Comparison of ENCODE assay signal across 22 cellular contexts in genomic region chr4:118770741-118771187, GRCh38.
DNase-seq lines count a peak whose midpoint lies in the region; ATAC-seq, FAIRE-seq and TF ChIP-seq lines count a peak whose summit lies in the region.
"Had no signal": no experiment of that assay in that cellular context is flagged by ENCODE, and none has a peak within 500 bp of the region (broad histone marks: within the 10 kb centered on the region; RNA-seq: fewer than 3 reads in every experiment).

No MANE protein-coding gene starts in this region.

- H2BK120ac ChIP-seq in mesenchymal stem cell (ENCODE audit: low read depth, low read length) = no peak overlapping the region

- TF ChIP-seq POLR2A in esophagus muscularis mucosa (IDR thresholded peaks at IDR 0.05; ENCODE audit: low read depth) (no peak), HepG2 (IDR thresholded peaks at IDR 0.05; ENCODE audit: insufficient read depth in 1 of 2, low read depth in 2 of 2, low read length in 2 of 2) (no peak)

- peaks cover 3% of the 10 kb centered on the region for H3K79me1 ChIP-seq in mesenchymal stem cell (replicated peaks; ENCODE audit: low read length, poor library complexity, severe bottlenecking)

- H3K9me3 Mint-ChIP-seq in activated CD8-positive, alpha-beta T cell treated with anti-CD3 and anti-CD28 coated beads for 36 hours = no peaks in the 10 kb centered on the region
- H3K9me3 Mint-ChIP-seq: CD4-positive, CD25-positive, alpha-beta regulatory T cell; IgD-negative memory B cell had no signal

- no peak for TF ChIP-seq EP300 in esophagus muscularis mucosa (IDR thresholded peaks at IDR 0.05)
- no peak for TF ChIP-seq EP300 in HepG2 (IDR thresholded peaks at IDR 0.05; ENCODE audit: low read depth in 2 of 2, low read length in 2 of 2)
- TF ChIP-seq EP300 in HepG2 (CRISPR knock-in tag; IDR thresholded peaks at IDR 0.05; ENCODE audit: borderline replicate concordance) = no peak

- in situ Hi-C loops in HepG2 (cut with HindIII; ENCODE audit: extremely low pct_ligation_motif_present, low pct_unique_long_range_greater_than_20kb) = loop anchor here (5.0 kb wide), 1 partner anchor 122 kb away; no protein-coding TSS in a partner anchor

- H2BK5ac ChIP-seq in mesenchymal stem cell (ENCODE audit: low read depth, low read length, poor library complexity, severe bottlenecking) = no peak overlapping the region

- H2AK5ac ChIP-seq in mesenchymal stem cell (ENCODE audit: low read length, severe bottlenecking) = no peak overlapping the region

- peaks cover 6% of the 10 kb centered on the region; the same call in 1 of the 2 replicates for H4K20me1 ChIP-seq in HepG2 (ENCODE audit: insufficient read depth, low read length)

- H2AFZ ChIP-seq in mesenchymal stem cell (ENCODE audit: low read depth, low read length) (no peak overlapping the region), HepG2 (ENCODE audit: low read length) (no peak overlapping the region)

- H3K9ac ChIP-seq in mesenchymal stem cell (ENCODE audit: low read length) (peak overlapping the region; percentile 41), HepG2 (ENCODE audit: insufficient read depth, low read depth, low read length) (no peak overlapping the region)

- H3K27ac Mint-ChIP-seq in activated CD8-positive, alpha-beta T cell treated with anti-CD3 and anti-CD28 coated beads for 36 hours = no peak overlapping the region
- H3K27ac Mint-ChIP-seq: IgD-negative memory B cell had no signal

- no peaks in the 10 kb centered on the region for H3K9me3 ChIP-seq in esophagus muscularis mucosa
- no peaks in the 10 kb centered on the region for H3K9me3 ChIP-seq in mesenchymal stem cell (ENCODE audit: control insufficient read depth, low read length)
- H3K9me3 ChIP-seq in tibial artery = no peaks in the 10 kb centered on the region
- H3K9me3 ChIP-seq in HepG2 (ENCODE audit: low read length) = no peaks in the 10 kb centered on the region
- no peaks in the 10 kb centered on the region for H3K9me3 ChIP-seq in left lung
- H3K9me3 ChIP-seq: SJSA1 had no signal

- no peaks in the 10 kb centered on the region for H3K27me3 Mint-ChIP-seq in activated CD8-positive, alpha-beta T cell treated with anti-CD3 and anti-CD28 coated beads for 36 hours
- H3K27me3 Mint-ChIP-seq: CD4-positive, CD25-positive, alpha-beta regulatory T cell; IgD-negative memory B cell had no signal

- no peak overlapping the region for H3K4me3 ChIP-seq in esophagus muscularis mucosa
- no peak overlapping the region for H3K4me3 ChIP-seq in mesenchymal stem cell (ENCODE audit: insufficient read depth in 1 of 2, low read depth in 1 of 2, low read length in 2 of 2)
- H3K4me3 ChIP-seq in tibial artery = no peak overlapping the region
- H3K4me3 ChIP-seq in HepG2 (replicated peaks in 1 of 3; ENCODE audit: insufficient read depth in 1 of 3, low read depth in 2 of 3, low read length in 3 of 3) = no peak overlapping the region
- H3K4me3 ChIP-seq in left lung = no peak overlapping the region
- H3K4me3 ChIP-seq: SJSA1 had no signal

- H3K4me1 ChIP-seq in esophagus muscularis mucosa (peaks cover 59 to 79% (median 78%) of the 10 kb centered on the region in 4 donors), mesenchymal stem cell (ENCODE audit: control insufficient read depth, insufficient read depth, low read depth, low read length) (peaks cover 3% of the 10 kb centered on the region), tibial artery (peaks cover 0 to 84% (median 46%) of the 10 kb centered on the region in 4 donors), HepG2 (ENCODE audit: insufficient read depth, low read length) (no peaks in the 10 kb centered on the region), left lung (peaks cover 14 to 17% of the 10 kb centered on the region in 2 donors)

- H4K91ac ChIP-seq in mesenchymal stem cell (ENCODE audit: low read length) = no peak overlapping the region

- POLR2A ChIA-PET in activated CD8-positive, alpha-beta T cell treated with anti-CD3 and anti-CD28 coated beads for 36 hours (lab: Charles Lee) = no interaction called here
- POLR2A ChIA-PET in HepG2 (lab: Yijun Ruan, JAX) = no interaction called here

- H3K4me3 Mint-ChIP-seq in activated CD8-positive, alpha-beta T cell treated with anti-CD3 and anti-CD28 coated beads for 36 hours = no peak overlapping the region
- H3K4me3 Mint-ChIP-seq: CD4-positive, CD25-positive, alpha-beta regulatory T cell; IgD-negative memory B cell had no signal

- TF ChIP-seq CTCF in esophagus muscularis mucosa (IDR thresholded peaks at IDR 0.05) = no peak
- no peak for TF ChIP-seq CTCF in tibial artery (IDR thresholded peaks at IDR 0.05)
- no peak for TF ChIP-seq CTCF in activated CD8-positive, alpha-beta T cell treated with anti-CD3 and anti-CD28 coated beads for 36 hours (IDR thresholded peaks at IDR 0.05)
- TF ChIP-seq CTCF in HepG2 (CRISPR knock-in tag; IDR thresholded peaks at IDR 0.05) = no peak
- TF ChIP-seq CTCF in left lung (IDR thresholded peaks at IDR 0.05) = no peak

- no peak overlapping the region for H2BK12ac ChIP-seq in mesenchymal stem cell (ENCODE audit: low read length in 2 of 2)

- no peak overlapping the region for H3K18ac ChIP-seq in mesenchymal stem cell (ENCODE audit: low read depth in 1 of 2, low read length in 2 of 2)

- H3K14ac ChIP-seq in mesenchymal stem cell (ENCODE audit: low read length in 2 of 2) = no peak overlapping the region

- no peak overlapping the region for H3K23ac ChIP-seq in mesenchymal stem cell (ENCODE audit: low read length in 2 of 2)

- no peaks in the 10 kb centered on the region for H3K4me1 Mint-ChIP-seq in activated CD8-positive, alpha-beta T cell treated with anti-CD3 and anti-CD28 coated beads for 36 hours (ENCODE audit: low read depth)
- H3K4me1 Mint-ChIP-seq: IgD-negative memory B cell had no signal

- intact Hi-C loops in esophagus muscularis mucosa (cut with DNase I) (loop anchor here (2.0 kb wide), 2 partner anchors 120 to 198 kb away; no protein-coding TSS in a partner anchor), tibial artery (cut with DNase I; ENCODE audit: low total_unique reads) (loop anchor here (5.0 kb wide), 2 partner anchors 117 to 197 kb away; partner anchors contain the start of gene SYNPO2), HepG2 (cut with micrococcal nuclease; ENCODE audit: unreplicated experiment) (no loop called here), left lung (cut with DNase I) (loop anchor here in 1 of 2 donors (5.0 kb wide), 1 partner anchor 122 kb away; no protein-coding TSS in a partner anchor)
- intact Hi-C loops in activated CD8-positive, alpha-beta T cell treated with anti-CD3 and anti-CD28 coated beads for 36 hours (cut with micrococcal nuclease) = loop anchor here (10.0 kb wide), 1 partner anchor 194 kb away; no protein-coding TSS in a partner anchor

- H3K27ac ChIP-seq in esophagus muscularis mucosa (replicated peaks in 1 of 4) = peak overlapping the region; percentile 76 to 91 (median 82)
- H3K27ac ChIP-seq in mesenchymal stem cell (ENCODE audit: low read length, poor library complexity, severe bottlenecking) = no peak overlapping the region
- H3K27ac ChIP-seq in tibial artery = peak overlapping the region; percentile 78 to 81
- no peak overlapping the region for H3K27ac ChIP-seq in HepG2 (ENCODE audit: extremely low read length, insufficient read depth, low read length)
- no peak overlapping the region for H3K27ac ChIP-seq in left lung
- H3K27ac ChIP-seq: HL-60, SJSA1, WERI-Rb-1 had no signal

- CTCF ChIA-PET in activated CD8-positive, alpha-beta T cell treated with anti-CD3 and anti-CD28 coated beads for 36 hours (lab: Charles Lee) = interaction anchor here (0.8 to 2.7 kb wide), 7 partner anchors 14 to 197 kb away, joined by 3 to 35 read pairs (median 6); partner anchors contain the start of gene SYNPO2
- CTCF ChIA-PET in HepG2 (lab: Yijun Ruan, JAX; ENCODE audit: low intra/inter-chr PET ratio, low total read pairs) = interaction anchor here (4.1 kb wide), 1 partner anchor 119 kb away, joined by 20 read pairs; the partner anchor contains the start of gene SYNPO2

- DNase-seq in SK-N-DZ (ENCODE audit: low spot score) (peak; percentile 83), esophagus muscularis mucosa (ENCODE audit: extremely low spot score) (no peak), mesenchymal stem cell (no peak), tibial artery (no peak), HepG2 (ENCODE audit: low spot score) (no peak), left lung (no peak)
- no peak for DNase-seq in activated CD8-positive, alpha-beta T cell treated with anti-CD3 and anti-CD28 coated beads for 36 hours
- DNase-seq: activated CD4-positive, alpha-beta T cell treated with anti-CD3 and anti-CD28 coated beads, Interleukin-2, amount 50 U/mL, for 1 hour; activated gamma-delta T cell; CD4-positive, CD25-positive, alpha-beta regulatory T cell; MM.1S; NCI-H1694; NCI-H226; NCI-H82; nucleus accumbens; PC-3; retina; WERI-Rb-1 had no signal

- WGBS in esophagus muscularis mucosa = 25% methylated on average over 2 of the region's 2 CpGs
- WGBS in mesenchymal stem cell = 100% methylated on average over 1 of the region's 2 CpGs
- 99% methylated on average over 2 of the region's 2 CpGs for WGBS in HepG2 (ENCODE audit: low lambda C conversion rate)

- no peak overlapping the region for H3K4ac ChIP-seq in mesenchymal stem cell (ENCODE audit: low read depth in 1 of 2, low read length in 2 of 2)

- H2BK15ac ChIP-seq in mesenchymal stem cell (ENCODE audit: low read depth, poor library complexity, severe bottlenecking) = no peak overlapping the region

- no peak overlapping the region for H4K8ac ChIP-seq in mesenchymal stem cell (ENCODE audit: low read length)

- H3K79me2 ChIP-seq in HepG2 (ENCODE audit: insufficient read depth, low read length) = no peaks in the 10 kb centered on the region

- H3K36me3 ChIP-seq in esophagus muscularis mucosa (peaks cover 3 to 21% (median 13%) of the 10 kb centered on the region in 4 donors), mesenchymal stem cell (ENCODE audit: control insufficient read depth in 1 of 2, insufficient read depth in 2 of 2, low read depth in 1 of 2, low read length in 2 of 2) (peaks cover 10 to 72% of the 10 kb centered on the region in 2 experiments), tibial artery (peaks cover 10 to 20% (median 11%) of the 10 kb centered on the region in 3 donors), HepG2 (replicated peaks in 1 of 2; ENCODE audit: control insufficient read depth in 1 of 2, insufficient read depth in 2 of 2, low read length in 2 of 2) (peaks cover 11 to 51% of the 10 kb centered on the region in 2 experiments), left lung (peaks cover 0 to 39% of the 10 kb centered on the region in 2 donors)

- H3K4me2 ChIP-seq in mesenchymal stem cell (ENCODE audit: low read length, poor library complexity, severe bottlenecking) (no peak overlapping the region), HepG2 (ENCODE audit: low read depth, low read length) (no peak overlapping the region)

- H3K27me3 ChIP-seq in esophagus muscularis mucosa (no peaks in the 10 kb centered on the region), mesenchymal stem cell (ENCODE audit: control insufficient read depth in 1 of 2, insufficient read depth in 1 of 2, low read length in 2 of 2) (no peaks in the 10 kb centered on the region), tibial artery (no peaks in the 10 kb centered on the region), HepG2 (ENCODE audit: control insufficient read depth in 1 of 2, insufficient read depth in 2 of 2, low read length in 2 of 2) (no peaks in the 10 kb centered on the region), left lung (no peaks in the 10 kb centered on the region)
- H3K27me3 ChIP-seq: SJSA1 had no signal

- no peak for TF ChIP-seq RAD21 in HepG2 (CRISPR knock-in tag; IDR thresholded peaks at IDR 0.05)

- no peak for ATAC-seq in activated CD8-positive, alpha-beta T cell treated with anti-CD3 and anti-CD28 coated beads for 36 hours
- no peak for ATAC-seq in GM21360 (IDR thresholded peaks at IDR 0.05; ENCODE audit: unreplicated experiment)
- no peak for ATAC-seq in HepG2
- ATAC-seq in left lung = no peak
- ATAC-seq: PC-3 had no signal

- peaks cover 14% of the 10 kb centered on the region for H3K36me3 Mint-ChIP-seq in activated CD8-positive, alpha-beta T cell treated with anti-CD3 and anti-CD28 coated beads for 36 hours (ENCODE audit: low read depth)

- no TSS peak for BruUV-seq in HepG2 (replicated peaks; lab: Mats Ljungman, UMichigan)

- FAIRE-seq in HepG2 (lab: Jason Lieb, UNC) = no peak

Comparison
In these comparisons a context has a peak if more than half of its experiments do, and no peak if none do; other contexts are left out.
1. H3K27ac ChIP-seq: peak in esophagus muscularis mucosa (4 of 4) and tibial artery (2 of 2); none in mesenchymal stem cell (single experiment), HepG2 (single experiment) and left lung (0 of 2).